Comparison of ENCODE assay signal across 1 cellular context in genomic region chr3:11290743-11291680, GRCh38.
TF ChIP-seq lines count a peak whose summit lies in the region.

No MANE protein-coding gene starts in this region.

TF ChIP-seq in K562, 482 proteins besides CTCF, POLR2A, EP300 and RAD21 (continued from another document and continues in another):
- no peak for TF ChIP-seq ZNF449 (CRISPR knock-in tag; IDR thresholded peaks at IDR 0.05)
- no peak for TF ChIP-seq PHF8 (IDR thresholded peaks at IDR 0.05; ENCODE audit: borderline replicate concordance, low read length)
- peak; percentile 19; the same call in 1 of the 2 replicates for TF ChIP-seq GATAD2B (IDR thresholded peaks at IDR 0.05; ENCODE audit: borderline replicate concordance)
- no peak for TF ChIP-seq E2F6 (IDR thresholded peaks at IDR 0.05; ENCODE audit: borderline replicate concordance in 1 of 2, extremely low read depth in 1 of 2, insufficient read depth in 1 of 2, insufficient read length in 1 of 2, low read depth in 1 of 2, low read length in 1 of 2, poor library complexity in 1 of 2, severe bottlenecking in 1 of 2)
- no peak for TF ChIP-seq ZC3H8 (IDR thresholded peaks at IDR 0.05)
- TF ChIP-seq POLR3A (IDR thresholded peaks at IDR 0.05; ENCODE audit: borderline replicate concordance, extremely low read depth, insufficient read depth, insufficient read length), result no peak
- TF ChIP-seq CBX3 (IDR thresholded peaks at IDR 0.05; ENCODE audit: borderline replicate concordance in 1 of 2, low read length in 2 of 2), result 0 out of 3 replicates have a peak, but pooled peaks of 1 of the 2 experiments have one; percentile 31
- TF ChIP-seq ZNF436 (CRISPR knock-in tag; IDR thresholded peaks at IDR 0.05), result no peak
- no peak for TF ChIP-seq KDM4B (IDR thresholded peaks at IDR 0.05; ENCODE audit: borderline replicate concordance in 2 of 2, low read depth in 1 of 2)
- TF ChIP-seq, protein P1, sequence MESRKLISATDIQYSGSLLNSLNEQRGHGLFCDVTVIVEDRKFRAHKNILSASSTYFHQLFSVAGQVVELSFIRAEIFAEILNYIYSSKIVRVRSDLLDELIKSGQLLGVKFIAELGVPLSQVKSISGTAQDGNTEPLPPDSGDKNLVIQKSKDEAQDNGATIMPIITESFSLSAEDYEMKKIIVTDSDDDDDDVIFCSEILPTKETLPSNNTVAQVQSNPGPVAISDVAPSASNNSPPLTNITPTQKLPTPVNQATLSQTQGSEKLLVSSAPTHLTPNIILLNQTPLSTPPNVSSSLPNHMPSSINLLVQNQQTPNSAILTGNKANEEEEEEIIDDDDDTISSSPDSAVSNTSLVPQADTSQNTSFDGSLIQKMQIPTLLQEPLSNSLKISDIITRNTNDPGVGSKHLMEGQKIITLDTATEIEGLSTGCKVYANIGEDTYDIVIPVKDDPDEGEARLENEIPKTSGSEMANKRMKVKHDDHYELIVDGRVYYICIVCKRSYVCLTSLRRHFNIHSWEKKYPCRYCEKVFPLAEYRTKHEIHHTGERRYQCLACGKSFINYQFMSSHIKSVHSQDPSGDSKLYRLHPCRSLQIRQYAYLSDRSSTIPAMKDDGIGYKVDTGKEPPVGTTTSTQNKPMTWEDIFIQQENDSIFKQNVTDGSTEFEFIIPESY (CRISPR knock-in tag; IDR thresholded peaks at IDR 0.05), result no peak
- no peak for TF ChIP-seq HNRNPK (IDR thresholded peaks at IDR 0.05; ENCODE audit: low read depth, low read length, poor library complexity, severe bottlenecking)
- peak; percentile 93 for TF ChIP-seq DPF2 (IDR thresholded peaks at IDR 0.05)
- TF ChIP-seq CHD1 (IDR thresholded peaks at IDR 0.05; ENCODE audit: low read length), result no peak
- 0 out of 2 replicates have a peak, but pooled peaks have one; percentile 13 for TF ChIP-seq TEAD4 (IDR thresholded peaks at IDR 0.05; ENCODE audit: low read length)
- no peak for TF ChIP-seq TEAD4 (CRISPR knock-in tag; IDR thresholded peaks at IDR 0.05; ENCODE audit: borderline replicate concordance)
- TF ChIP-seq ARNT (IDR thresholded peaks at IDR 0.05), result peak in 1 of 2 experiments; percentile 53; a peak in 1 of 4 replicates
- TF ChIP-seq RBM34 (IDR thresholded peaks at IDR 0.05; ENCODE audit: borderline replicate concordance, insufficient read depth, low read length), result no peak
- no peak for TF ChIP-seq GATA2 (CRISPR knock-in tag; IDR thresholded peaks at IDR 0.05)
- no peak for TF ChIP-seq ZNF696 (CRISPR knock-in tag; conservative IDR thresholded peaks at IDR 0.05)
- peak in 1 of 2 experiments; percentile 28 for TF ChIP-seq NCOA2 (IDR thresholded peaks at IDR 0.05; ENCODE audit: partially characterized antibody in 2 of 2)
- TF ChIP-seq ZEB2 (IDR thresholded peaks at IDR 0.05), result peak; percentile 67
- TF ChIP-seq FOXO4 (CRISPR knock-in tag; IDR thresholded peaks at IDR 0.05), result no peak
- no peak for TF ChIP-seq ELK1 (CRISPR knock-in tag; IDR thresholded peaks at IDR 0.05)
- TF ChIP-seq FOSL1 (tag; conservative IDR thresholded peaks at IDR 0.05), result peak; percentile 94
- no peak for TF ChIP-seq KHSRP (IDR thresholded peaks at IDR 0.05)
- peak in 1 of 2 experiments; percentile 44; a peak in 2 of 4 replicates for TF ChIP-seq KDM1A (IDR thresholded peaks at IDR 0.05)
- TF ChIP-seq ELF4 (CRISPR knock-in tag; IDR thresholded peaks at IDR 0.05), result no peak
- TF ChIP-seq, protein P2, sequence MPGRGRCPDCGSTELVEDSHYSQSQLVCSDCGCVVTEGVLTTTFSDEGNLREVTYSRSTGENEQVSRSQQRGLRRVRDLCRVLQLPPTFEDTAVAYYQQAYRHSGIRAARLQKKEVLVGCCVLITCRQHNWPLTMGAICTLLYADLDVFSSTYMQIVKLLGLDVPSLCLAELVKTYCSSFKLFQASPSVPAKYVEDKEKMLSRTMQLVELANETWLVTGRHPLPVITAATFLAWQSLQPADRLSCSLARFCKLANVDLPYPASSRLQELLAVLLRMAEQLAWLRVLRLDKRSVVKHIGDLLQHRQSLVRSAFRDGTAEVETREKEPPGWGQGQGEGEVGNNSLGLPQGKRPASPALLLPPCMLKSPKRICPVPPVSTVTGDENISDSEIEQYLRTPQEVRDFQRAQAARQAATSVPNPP (IDR thresholded peaks at IDR 0.05; ENCODE audit: borderline replicate concordance, insufficient read depth, insufficient read length), result no peak
- TF ChIP-seq NCOA1 (IDR thresholded peaks at IDR 0.05; ENCODE audit: low read depth), result no peak
- no peak for TF ChIP-seq KAT2B (IDR thresholded peaks at IDR 0.05; ENCODE audit: low read depth, low read length)
- TF ChIP-seq SMARCA5 (IDR thresholded peaks at IDR 0.05), result no peak
- TF ChIP-seq ZNF224 (CRISPR knock-in tag; IDR thresholded peaks at IDR 0.05), result no peak
- 0 out of 2 replicates have a peak, but pooled peaks have one; percentile 31 for TF ChIP-seq SMAD4 (CRISPR knock-in tag; conservative IDR thresholded peaks at IDR 0.05)
- no peak for TF ChIP-seq SP1 (CRISPR knock-in tag; IDR thresholded peaks at IDR 0.05)
- TF ChIP-seq ARID3B (CRISPR knock-in tag; IDR thresholded peaks at IDR 0.05; ENCODE audit: borderline replicate concordance), result no peak
- no peak for TF ChIP-seq RBM15 (IDR thresholded peaks at IDR 0.05; ENCODE audit: insufficient read depth, low read length)
- no peak for TF ChIP-seq ZNF263 (CRISPR knock-in tag; IDR thresholded peaks at IDR 0.05; ENCODE audit: borderline replicate concordance)
- TF ChIP-seq NR2C1 (IDR thresholded peaks at IDR 0.05), result no peak
- TF ChIP-seq NR2C1 (tag; IDR thresholded peaks at IDR 0.05), result peak; percentile 41
- TF ChIP-seq STAT5B (CRISPR knock-in tag; IDR thresholded peaks at IDR 0.05), result no peak
- no peak for TF ChIP-seq SIN3B (IDR thresholded peaks at IDR 0.05; ENCODE audit: low read depth)
- no peak for TF ChIP-seq ZNF12 (CRISPR knock-in tag; IDR thresholded peaks at IDR 0.05)
- TF ChIP-seq, protein P3, sequence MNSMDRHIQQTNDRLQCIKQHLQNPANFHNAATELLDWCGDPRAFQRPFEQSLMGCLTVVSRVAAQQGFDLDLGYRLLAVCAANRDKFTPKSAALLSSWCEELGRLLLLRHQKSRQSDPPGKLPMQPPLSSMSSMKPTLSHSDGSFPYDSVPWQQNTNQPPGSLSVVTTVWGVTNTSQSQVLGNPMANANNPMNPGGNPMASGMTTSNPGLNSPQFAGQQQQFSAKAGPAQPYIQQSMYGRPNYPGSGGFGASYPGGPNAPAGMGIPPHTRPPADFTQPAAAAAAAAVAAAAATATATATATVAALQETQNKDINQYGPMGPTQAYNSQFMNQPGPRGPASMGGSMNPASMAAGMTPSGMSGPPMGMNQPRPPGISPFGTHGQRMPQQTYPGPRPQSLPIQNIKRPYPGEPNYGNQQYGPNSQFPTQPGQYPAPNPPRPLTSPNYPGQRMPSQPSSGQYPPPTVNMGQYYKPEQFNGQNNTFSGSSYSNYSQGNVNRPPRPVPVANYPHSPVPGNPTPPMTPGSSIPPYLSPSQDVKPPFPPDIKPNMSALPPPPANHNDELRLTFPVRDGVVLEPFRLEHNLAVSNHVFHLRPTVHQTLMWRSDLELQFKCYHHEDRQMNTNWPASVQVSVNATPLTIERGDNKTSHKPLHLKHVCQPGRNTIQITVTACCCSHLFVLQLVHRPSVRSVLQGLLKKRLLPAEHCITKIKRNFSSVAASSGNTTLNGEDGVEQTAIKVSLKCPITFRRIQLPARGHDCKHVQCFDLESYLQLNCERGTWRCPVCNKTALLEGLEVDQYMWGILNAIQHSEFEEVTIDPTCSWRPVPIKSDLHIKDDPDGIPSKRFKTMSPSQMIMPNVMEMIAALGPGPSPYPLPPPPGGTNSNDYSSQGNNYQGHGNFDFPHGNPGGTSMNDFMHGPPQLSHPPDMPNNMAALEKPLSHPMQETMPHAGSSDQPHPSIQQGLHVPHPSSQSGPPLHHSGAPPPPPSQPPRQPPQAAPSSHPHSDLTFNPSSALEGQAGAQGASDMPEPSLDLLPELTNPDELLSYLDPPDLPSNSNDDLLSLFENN (IDR thresholded peaks at IDR 0.05; ENCODE audit: low read depth in 2 of 2, low read length in 2 of 2), result no peak
- peak; percentile 41; the same call in 1 of the 2 replicates for TF ChIP-seq TFAP4 (CRISPR knock-in tag; IDR thresholded peaks at IDR 0.05; ENCODE audit: borderline replicate concordance)
- peak; percentile 98 for TF ChIP-seq HMBOX1 (IDR thresholded peaks at IDR 0.05)
- no peak for TF ChIP-seq NR2F6 (CRISPR knock-in tag; IDR thresholded peaks at IDR 0.05)
- no peak for TF ChIP-seq U2AF2 (optimal IDR thresholded peaks at IDR 0.05; ENCODE audit: low read depth, low read length)
- TF ChIP-seq FOS (IDR thresholded peaks at IDR 0.05; ENCODE audit: extremely low read depth, insufficient read length), result peak; percentile 32
- TF ChIP-seq DNMT1 (IDR thresholded peaks at IDR 0.05), result no peak
- peak; percentile 76; the same call in 1 of the 2 replicates for TF ChIP-seq SMARCC2 (IDR thresholded peaks at IDR 0.05; ENCODE audit: low read depth)
- TF ChIP-seq HES1 (IDR thresholded peaks at IDR 0.05; ENCODE audit: low read depth), result no peak
- TF ChIP-seq SP2 (IDR thresholded peaks at IDR 0.05; ENCODE audit: extremely low read depth, low read depth, low read length, poor library complexity, severe bottlenecking), result no peak
- 0 out of 2 replicates have a peak, but pooled peaks have one; percentile 67 for TF ChIP-seq HDGF (IDR thresholded peaks at IDR 0.05)
- no peak for TF ChIP-seq CHCHD3 (CRISPR knock-in tag; IDR thresholded peaks at IDR 0.05)
- TF ChIP-seq CBFA2T3 (IDR thresholded peaks at IDR 0.05), result 0 out of 2 replicates have a peak, but pooled peaks have one; percentile 35
- 0 out of 2 replicates have a peak, but pooled peaks have one; percentile 9 for TF ChIP-seq ARID2 (IDR thresholded peaks at IDR 0.05)
- TF ChIP-seq ZNF282 (CRISPR knock-in tag; IDR thresholded peaks at IDR 0.05), result no peak
- no peak for TF ChIP-seq ZFP36 (IDR thresholded peaks at IDR 0.05; ENCODE audit: low read depth, low read length, partially characterized antibody)
